8 cellular contexts compared by ENCODE assay signal in genomic region chr10:86439544-86439943, GRCh38.
A peak's percentile ranks its signal among the peaks of the same experiment; 100 is the strongest.
DNase-seq lines count a peak whose midpoint lies in the region; ATAC-seq, FAIRE-seq and TF ChIP-seq lines count a peak whose summit lies in the region.

No MANE protein-coding gene starts in this region.

- H2BK12ac ChIP-seq in H9 (ENCODE audit: insufficient read length, low read depth, low read length): no peak overlapping the region

- FAIRE-seq in A549 (lab: Jason Lieb, UNC): no peak

- H2AK5ac ChIP-seq in H9 (ENCODE audit: insufficient read length, low read length): no peak overlapping the region

- H2AFZ ChIP-seq in H9 (ENCODE audit: low read length): no peak overlapping the region

- peak overlapping the region; percentile 35 to 91 (median 67); a peak in 4 of 7 replicates for H3K27ac Mint-ChIP-seq in H9

- TF ChIP-seq CTCF in A549 (IDR thresholded peaks at IDR 0.05) (no peak), H9 (conservative IDR thresholded peaks at IDR 0.05) (no peak), astrocyte of the cerebellum (IDR thresholded peaks at IDR 0.05; ENCODE audit: low read depth, low read length, missing control alignments) (no peak), lower leg skin (IDR thresholded peaks at IDR 0.05) (no peak), GM10266 (IDR thresholded peaks at IDR 0.05; ENCODE audit: control insufficient read depth, insufficient read depth, low read depth, missing control alignments) (no peak)

- no peaks in the 10 kb centered on the region for H4K20me1 ChIP-seq in H9 (ENCODE audit: control insufficient read depth, insufficient read depth, insufficient read length)

- H3K4me1 Mint-ChIP-seq in H9: peaks cover 20 to 28% of the 10 kb centered on the region in 2 experiments

- H2BK120ac ChIP-seq in H9 (ENCODE audit: low read depth, low read length, poor library complexity, severe bottlenecking): no peak overlapping the region

- H3K23me2 ChIP-seq in H9 (ENCODE audit: insufficient read length, low read depth, low read length, poor library complexity, severe bottlenecking): no peaks in the 10 kb centered on the region

- no peak for TF ChIP-seq POLR2A in A549 (IDR thresholded peaks at IDR 0.05; ENCODE audit: low read length)
- no peak for TF ChIP-seq POLR2A in lower leg skin (IDR thresholded peaks at IDR 0.05)

- CTCF ChIA-PET in A549 (lab: Yijun Ruan, JAX): interaction anchor here (0.6 to 2.4 kb wide), 2 partner anchors 39 to 112 kb away, joined by 3 to 13 read pairs; no protein-coding TSS in a partner anchor

- H4K91ac ChIP-seq in H9 (ENCODE audit: insufficient read length, low read depth, low read length): no peak overlapping the region

- H3K27ac ChIP-seq in A549 (peak overlapping the region; percentile 87 to 88), H9 (ENCODE audit: insufficient read length, low read depth, low read length) (no peak overlapping the region)

- H2BK20ac ChIP-seq in H9 (ENCODE audit: low read depth, low read length, poor library complexity, severe bottlenecking): no peak overlapping the region

- no peak overlapping the region for H3K23ac ChIP-seq in H9 (ENCODE audit: insufficient read length, low read depth, low read length)

- no peaks in the 10 kb centered on the region for H3K79me2 ChIP-seq in H9 (ENCODE audit: insufficient read depth, low read length)

- ATAC-seq in A549 (peak; percentile 56 to 68), HG03025 (IDR thresholded peaks at IDR 0.05; ENCODE audit: low FRiP score, unreplicated experiment) (no peak)

- H3K18ac ChIP-seq in H9 (ENCODE audit: insufficient read length, low read depth, low read length): no peak overlapping the region

- H3K4me1 ChIP-seq in A549 (peaks cover 87% of the 10 kb centered on the region), H9 (ENCODE audit: insufficient read depth, low read length) (no peaks in the 10 kb centered on the region)

- in situ Hi-C loops in astrocyte of the cerebellum (cut with HindIII; ENCODE audit: low sequenced_read_pairs): no loop called here

- no peak overlapping the region for H3K56ac ChIP-seq in H9 (ENCODE audit: insufficient read length, low read depth, low read length)

- no peak overlapping the region for H3K4me3 ChIP-seq in A549
- no peak overlapping the region for H3K4me3 ChIP-seq in astrocyte of the cerebellum (ENCODE audit: low read depth, low read length)
- no peak overlapping the region for H3K4me3 ChIP-seq in lower leg skin (ENCODE audit: low read depth, poor library complexity, severe bottlenecking)

- intact Hi-C loops in lower leg skin (cut with DNase I; ENCODE audit: low total_unique reads): no loop called here

- H3K36me3 Mint-ChIP-seq in H9 (ENCODE audit: insufficient read depth in 1 of 3, low read depth in 3 of 3): peaks cover 41 to 78% (median 56%) of the 10 kb centered on the region in 3 experiments

- H3K4ac ChIP-seq in H9 (ENCODE audit: low read depth, low read length): no peak overlapping the region

- POLR2A ChIA-PET in A549 (lab: Yijun Ruan, JAX): interaction anchor here (4.0 kb wide), 1 partner anchor 39 kb away, joined by 49 read pairs; no protein-coding TSS in a partner anchor

- peak; percentile 23 to 88 for DNase-seq in A549 (ENCODE audit: low read depth in 1 of 2, low spot score in 1 of 2)
- DNase-seq in H9: no peak
- DNase-seq in astrocyte of the cerebellum (ENCODE audit: low read depth): peak; percentile 43
- peak; percentile 74 to 96 for DNase-seq in lower leg skin (ENCODE audit: low spot score in 2 of 2)
- DNase-seq in NCI-H2196 (lab: John Stamatoyannopoulos, UW; ENCODE audit: unreplicated experiment): no peak
- no peak for DNase-seq in stimulated activated CD4-positive, alpha-beta T cell treated with anti-CD3 and anti-CD28 coated beads, Interleukin-2, amount 100 ng/mL, for 24 hours
- DNase-seq in GM10266 (ENCODE audit: extremely low spot score): no peak

- WGBS in A549 (ENCODE audit: missing lambda C conversion rate): 0% methylated on average over 1 of the region's 1 CpG
- no CpG with 5 or more reads among the region's 1 CpG for WGBS in H9 (ENCODE audit: extremely low coverage, insufficient read length, low lambda C conversion rate)
- 16 to 46% methylated on average over 1 of the region's 1 CpG for WGBS in lower leg skin, 2 donors

- no peak overlapping the region for H3K9ac ChIP-seq in H9 (ENCODE audit: extremely low read depth, insufficient read length, low read length)

- H3K9me3 ChIP-seq in A549: no peaks in the 10 kb centered on the region
- no peaks in the 10 kb centered on the region for H3K9me3 ChIP-seq in H9 (ENCODE audit: control insufficient read depth, low read depth, low read length)

- TF ChIP-seq RAD21 in A549 (conservative IDR thresholded peaks at IDR 0.05 in 1 of 2, IDR thresholded peaks at IDR 0.05 in 1 of 2): no peak

- no peak overlapping the region for H4K8ac ChIP-seq in H9 (replicated peaks; ENCODE audit: insufficient read length, low read depth, low read length)

- H2BK5ac ChIP-seq in H9 (ENCODE audit: insufficient read length, low read length): no peak overlapping the region

- H3K9me3 Mint-ChIP-seq in H9: no peaks in the 10 kb centered on the region

- H3K79me1 ChIP-seq in H9 (ENCODE audit: insufficient read depth, low read depth, low read length, poor library complexity, severe bottlenecking): no peaks in the 10 kb centered on the region

- peak overlapping the region; percentile 69 for H3K4me2 ChIP-seq in A549
- H3K4me2 ChIP-seq in H9 (ENCODE audit: insufficient read depth, insufficient read length, low read length): no peak overlapping the region

- no peaks in the 10 kb centered on the region; the same call in 1 of the 2 replicates for H3K27me3 ChIP-seq in H9 (ENCODE audit: insufficient read depth, low read length)

- no peak for TF ChIP-seq EP300 in A549 (IDR thresholded peaks at IDR 0.05)

- H4K5ac ChIP-seq in H9 (ENCODE audit: insufficient read length, low read depth, low read length): no peak overlapping the region

- no peak overlapping the region for H2BK15ac ChIP-seq in H9 (ENCODE audit: low read depth, low read length)

- H3K14ac ChIP-seq in H9 (ENCODE audit: insufficient read depth, low read length): no peak overlapping the region

- no peak overlapping the region for H3T11ph ChIP-seq in H9 (ENCODE audit: low read length)

- H3K27me3 Mint-ChIP-seq in H9 (ENCODE audit: low read depth): no peaks in the 10 kb centered on the region

- no peak overlapping the region for H3K4me3 Mint-ChIP-seq in H9

TF ChIP-seq in A549, 52 proteins besides CTCF, POLR2A, EP300 and RAD21:
- TF ChIP-seq JUN (IDR thresholded peaks at IDR 0.05): peak in 1 of 2 experiments; percentile 58; a peak in 1 of 5 replicates
- TF ChIP-seq FOSL2 (IDR thresholded peaks at IDR 0.05): no peak
- TF ChIP-seq FOSL2 (CRISPR knock-in tag; IDR thresholded peaks at IDR 0.05): peak; percentile 33; the same call in 1 of the 2 replicates
- TF ChIP-seq ZSCAN20 (CRISPR knock-in tag; IDR thresholded peaks at IDR 0.05): no peak
- 0 out of 2 replicates have a peak, but pooled peaks have one; percentile 43 for TF ChIP-seq HOXB5 (CRISPR knock-in tag; IDR thresholded peaks at IDR 0.05)
- peak; percentile 53 to 70; a peak in 3 of 4 replicates for TF ChIP-seq CEBPB (IDR thresholded peaks at IDR 0.05)
- no peak for TF ChIP-seq REST (IDR thresholded peaks at IDR 0.05)

Comparison
In these comparisons a context has a peak if more than half of its experiments do, and no peak if none do; other contexts are left out.
1. DNase-seq: peak in A549 (2 of 2), astrocyte of the cerebellum (single experiment) and lower leg skin (2 of 2); none in H9 (single experiment), NCI-H2196 (single experiment), stimulated activated CD4-positive, alpha-beta T cell treated with anti-CD3 and anti-CD28 coated beads, Interleukin-2, amount 100 ng/mL, for 24 hours (0 of 2) and GM10266 (single experiment).